13 cellular contexts compared by ENCODE assay signal in genomic region chr4:27278615-27279014, GRCh38.
DNase-seq lines count a peak whose midpoint lies in the region; ATAC-seq and TF ChIP-seq lines count a peak whose summit lies in the region.
"Had no signal": no experiment of that assay in that cellular context is flagged by ENCODE, and none has a peak within 500 bp of the region (broad histone marks: within the 10 kb centered on the region; RNA-seq: fewer than 3 reads in every experiment).

No MANE protein-coding gene starts in this region.

- no peaks in the 10 kb centered on the region for H3K79me2 ChIP-seq in H9 (ENCODE audit: insufficient read depth, low read length)

- H3K9me3 Mint-ChIP-seq in H9 (peaks cover 0 to 2% of the 10 kb centered on the region in 2 experiments; a peak in 2 of 5 replicates), glutamatergic neuron (ENCODE audit: unreplicated experiment) (no peaks in the 10 kb centered on the region)

- no peak overlapping the region for H2AFZ ChIP-seq in H9 (ENCODE audit: low read length)

- H3K36me3 Mint-ChIP-seq in H9 (ENCODE audit: insufficient read depth in 1 of 3, low read depth in 3 of 3) (no peaks in the 10 kb centered on the region), glutamatergic neuron (ENCODE audit: unreplicated experiment) (no peaks in the 10 kb centered on the region)

- no CpG with 5 or more reads among the region's 4 CpGs for WGBS in H9 (ENCODE audit: extremely low coverage, insufficient read length, low lambda C conversion rate)

- H3K4me3 Mint-ChIP-seq in H9 (no peak overlapping the region), glutamatergic neuron (ENCODE audit: unreplicated experiment) (no peak overlapping the region)
- H3K4me3 Mint-ChIP-seq: activated T-cell treated with anti-CD3 and anti-CD28 coated beads, Interleukin-2, amount 50 U/mL, for 72 hours; stimulated activated naive CD8-positive, alpha-beta T cell treated with anti-CD3 and anti-CD28 coated beads, Interleukin-15, Interleukin-2, amounts not matched to agents 100 ng/mL and 50 ng/mL, for 24 hours had no signal

- H3K4me3 ChIP-seq in A673 (ENCODE audit: low read depth, low read length, poor library complexity, severe bottlenecking) = no peak overlapping the region
- H3K4me3 ChIP-seq: spleen had no signal

- H2BK20ac ChIP-seq in H9 (ENCODE audit: low read depth, low read length, poor library complexity, severe bottlenecking) = no peak overlapping the region

- no peak overlapping the region for H4K91ac ChIP-seq in H9 (ENCODE audit: insufficient read length, low read depth, low read length)

- ATAC-seq in HG03097 (IDR thresholded peaks at IDR 0.05; ENCODE audit: low FRiP score, unreplicated experiment) (no peak), GM21528 (IDR thresholded peaks at IDR 0.05; ENCODE audit: low FRiP score, unreplicated experiment) (no peak)
- ATAC-seq: activated T-cell treated with anti-CD3 and anti-CD28 coated beads, Interleukin-2, amount 50 U/mL, for 72 hours had no signal

- no peaks in the 10 kb centered on the region for H4K20me1 ChIP-seq in H9 (ENCODE audit: control insufficient read depth, insufficient read depth, insufficient read length)

- no peaks in the 10 kb centered on the region for H3K23me2 ChIP-seq in H9 (ENCODE audit: insufficient read length, low read depth, low read length, poor library complexity, severe bottlenecking)

- no peaks in the 10 kb centered on the region for H3K4me1 Mint-ChIP-seq in H9
- H3K4me1 Mint-ChIP-seq in glutamatergic neuron (ENCODE audit: low read depth, unreplicated experiment) = no peaks in the 10 kb centered on the region

- H3K27ac ChIP-seq in A673 (ENCODE audit: low read depth, low read length, poor library complexity, severe bottlenecking) = no peak overlapping the region
- no peak overlapping the region for H3K27ac ChIP-seq in H9 (ENCODE audit: insufficient read length, low read depth, low read length)
- H3K27ac ChIP-seq: spleen had no signal

- no peak overlapping the region for H2BK120ac ChIP-seq in H9 (ENCODE audit: low read depth, low read length, poor library complexity, severe bottlenecking)

- TF ChIP-seq CTCF in A673 (conservative IDR thresholded peaks at IDR 0.05; ENCODE audit: low read depth, low read length) (no peak), H9 (conservative IDR thresholded peaks at IDR 0.05) (no peak), glutamatergic neuron (IDR thresholded peaks at IDR 0.05; ENCODE audit: partially characterized antibody, unreplicated experiment) (no peak)

- H3T11ph ChIP-seq in H9 (ENCODE audit: low read length) = no peak overlapping the region

- no peak overlapping the region for H2BK12ac ChIP-seq in H9 (ENCODE audit: insufficient read length, low read depth, low read length)

- H3K36me3 ChIP-seq in A673 (ENCODE audit: insufficient read depth, low read length, poor library complexity, severe bottlenecking) = no peaks in the 10 kb centered on the region
- H3K36me3 ChIP-seq: spleen had no signal

- no peak overlapping the region for H3K4me2 ChIP-seq in H9 (ENCODE audit: insufficient read depth, insufficient read length, low read length)

- H2BK15ac ChIP-seq in H9 (ENCODE audit: low read depth, low read length) = no peak overlapping the region

- no peak overlapping the region for H4K5ac ChIP-seq in H9 (ENCODE audit: insufficient read length, low read depth, low read length)

- CTCF ChIA-PET in A673 (lab: Charles Lee) = no interaction called here

- H3K9me3 ChIP-seq in A673 (ENCODE audit: low read depth, low read length, poor library complexity, severe bottlenecking) (no peaks in the 10 kb centered on the region), H9 (ENCODE audit: control insufficient read depth, low read depth, low read length) (no peaks in the 10 kb centered on the region)
- H3K9me3 ChIP-seq: spleen had no signal

- no peak overlapping the region for H3K18ac ChIP-seq in H9 (ENCODE audit: insufficient read length, low read depth, low read length)

- no peaks in the 10 kb centered on the region for H3K27me3 Mint-ChIP-seq in H9 (ENCODE audit: low read depth)
- no peaks in the 10 kb centered on the region for H3K27me3 Mint-ChIP-seq in glutamatergic neuron (ENCODE audit: unreplicated experiment)
- H3K27me3 Mint-ChIP-seq: stimulated activated naive CD8-positive, alpha-beta T cell treated with anti-CD3 and anti-CD28 coated beads, Interleukin-15, Interleukin-2, amounts not matched to agents 100 ng/mL and 50 ng/mL, for 24 hours had no signal

- H2BK5ac ChIP-seq in H9 (ENCODE audit: insufficient read length, low read length) = no peak overlapping the region

- H3K27ac Mint-ChIP-seq in H9 (no peak overlapping the region), glutamatergic neuron (ENCODE audit: unreplicated experiment) (no peak overlapping the region)
- H3K27ac Mint-ChIP-seq: activated T-cell treated with anti-CD3 and anti-CD28 coated beads, Interleukin-2, amount 50 U/mL, for 72 hours; stimulated activated naive CD8-positive, alpha-beta T cell treated with anti-CD3 and anti-CD28 coated beads, Interleukin-15, Interleukin-2, amounts not matched to agents 100 ng/mL and 50 ng/mL, for 24 hours had no signal

- H3K9ac ChIP-seq in H9 (ENCODE audit: extremely low read depth, insufficient read length, low read length) = no peak overlapping the region

- H3K4ac ChIP-seq in H9 (ENCODE audit: low read depth, low read length) = no peak overlapping the region

- no peak overlapping the region for H3K23ac ChIP-seq in H9 (ENCODE audit: insufficient read length, low read depth, low read length)

- H3K79me1 ChIP-seq in H9 (ENCODE audit: insufficient read depth, low read depth, low read length, poor library complexity, severe bottlenecking) = no peaks in the 10 kb centered on the region

- POLR2A ChIA-PET in A673 (lab: Charles Lee; ENCODE audit: low non-redundant PET) = no interaction called here

- H3K27me3 ChIP-seq in A673 (replicated peaks; ENCODE audit: insufficient read depth, low read depth, low read length, poor library complexity) (peaks cover 4% of the 10 kb centered on the region), H9 (ENCODE audit: insufficient read depth, low read length) (no peaks in the 10 kb centered on the region)
- H3K27me3 ChIP-seq: spleen had no signal

- in situ Hi-C loops in SK-MEL-5 (cut with HindIII; ENCODE audit: low pct_unique_long_range_greater_than_20kb, low sequenced_read_pairs) = no loop called here

- no peak overlapping the region for H3K14ac ChIP-seq in H9 (ENCODE audit: insufficient read depth, low read length)

- intact Hi-C loops in A673 (cut with micrococcal nuclease; ENCODE audit: unreplicated experiment) = no loop called here

- no TSS peak for BruUV-seq in A673 (replicated peaks; lab: Mats Ljungman, UMichigan)

- no peak overlapping the region for H2AK5ac ChIP-seq in H9 (ENCODE audit: insufficient read length, low read length)

- H3K4me1 ChIP-seq in A673 (ENCODE audit: insufficient read depth, low read length, poor library complexity, severe bottlenecking) = no peaks in the 10 kb centered on the region
- no peaks in the 10 kb centered on the region for H3K4me1 ChIP-seq in H9 (ENCODE audit: insufficient read depth, low read length)
- H3K4me1 ChIP-seq: spleen had no signal

- no peak overlapping the region for H3K56ac ChIP-seq in H9 (ENCODE audit: insufficient read length, low read depth, low read length)

- H4K8ac ChIP-seq in H9 (replicated peaks; ENCODE audit: insufficient read length, low read depth, low read length) = no peak overlapping the region

- peak; percentile 68 for DNase-seq in A673 (ENCODE audit: low spot score)
- DNase-seq in H9 = peak; percentile 46
- DNase-seq in SK-MEL-5 (ENCODE audit: low read depth, low spot score) = peak; percentile 28
- DNase-seq in iPS DF 19.7 (ENCODE audit: low read depth, low spot score) = peak; percentile 33
- no peak for DNase-seq in glutamatergic neuron
- DNase-seq in NCI-H2171 (lab: John Stamatoyannopoulos, UW) = no peak
- DNase-seq: kidney, NCI-H1048, spleen had no signal

Comparison
In these comparisons a context has a peak if more than half of its experiments do, and no peak if none do; other contexts are left out.
1. DNase-seq: peak in A673 (single experiment), H9 (single experiment), SK-MEL-5 (single experiment) and iPS DF 19.7 (single experiment); none in glutamatergic neuron (single experiment) and NCI-H2171 (single experiment).